8 cellular contexts compared by ENCODE assay signal in genomic region chr16:82653550-82654511, GRCh38. TPM values are rescaled to one million over a fixed set of nuclear protein-coding genes. Genes with fewer than 3 reads are reported as not detected.
DNase-seq lines count a peak whose midpoint lies in the region; ATAC-seq and TF ChIP-seq lines count a peak whose summit lies in the region.

No MANE protein-coding gene starts in this region.

- H3K4me3 ChIP-seq in heart left ventricle = no peak overlapping the region

- peak overlapping the region in 9 of 12 donors; percentile 5 to 81 (median 41) for H3K27ac ChIP-seq in heart left ventricle

- TF ChIP-seq RAD21 in Ishikawa (IDR thresholded peaks at IDR 0.05; ENCODE audit: low read depth) = no peak

- DNase-seq in ELF-1 (ENCODE audit: low read depth, low spot score) (peak; percentile 73), activated T-cell treated with anti-CD3 and anti-CD28 coated beads for 4 hours (peak; percentile 23), heart left ventricle (no peak), NOMO-1 treated with dmso at 0.1 percent for 144 hours (lab: John Stamatoyannopoulos, UW; ENCODE audit: unreplicated experiment) (no peak), UCSD-AML1 (lab: John Stamatoyannopoulos, UW; ENCODE audit: unreplicated experiment) (no peak)
- DNase-seq in stimulated activated CD4-positive, alpha-beta T cell treated with anti-CD3 and anti-CD28 coated beads, TNF-alpha, amount 100 ng/mL, for 4 hours (ENCODE audit: low read depth in 3 of 3) = peak in 2 of 3 experiments; percentile 6 to 13

- no peak for TF ChIP-seq EP300 in Ishikawa (IDR thresholded peaks at IDR 0.05; ENCODE audit: borderline replicate concordance)

- no peak for TF ChIP-seq CTCF in heart left ventricle (IDR thresholded peaks at IDR 0.05)

- peaks cover 6 to 66% (median 43%) of the 10 kb centered on the region in 12 donors for H3K4me1 ChIP-seq in heart left ventricle

- no peaks in the 10 kb centered on the region for H3K36me3 ChIP-seq in heart left ventricle

- peak; percentile 78 for ATAC-seq in GM21723 (IDR thresholded peaks at IDR 0.05; ENCODE audit: unreplicated experiment)
- peak in 3 of 4 donors; percentile 64 to 84 (median 82) for ATAC-seq in heart left ventricle

- TF ChIP-seq POLR2A in heart left ventricle (IDR thresholded peaks at IDR 0.05) = no peak

- intact Hi-C loops in heart left ventricle (cut with DNase I) = loop anchor here in 2 of 10 donors (2.0 to 5.0 kb wide), 2 partner anchors 19 to 48 kb away; no protein-coding TSS in a partner anchor

- H3K27me3 ChIP-seq in heart left ventricle = no peaks in the 10 kb centered on the region

- H3K9me3 ChIP-seq in heart left ventricle = no peaks in the 10 kb centered on the region

- WGBS in heart left ventricle, 4 donors = 37 to 55% (median 49%) methylated on average over 11 of the region's 11 CpGs

TF ChIP-seq in Ishikawa, 13 proteins besides CTCF, POLR2A, EP300 and RAD21:
- TF ChIP-seq REST (IDR thresholded peaks at IDR 0.05; ENCODE audit: low read depth) = no peak
- TF ChIP-seq EGR1 (IDR thresholded peaks at IDR 0.05) = no peak
- TF ChIP-seq USF1 (IDR thresholded peaks at IDR 0.05) = no peak
- no peak for TF ChIP-seq CEBPB (IDR thresholded peaks at IDR 0.05)
- 0 out of 2 replicates have a peak, but pooled peaks have one; percentile 18 for TF ChIP-seq TEAD4 (IDR thresholded peaks at IDR 0.05)
- TF ChIP-seq MAX (IDR thresholded peaks at IDR 0.05) = no peak
- no peak for TF ChIP-seq ZBTB7A (IDR thresholded peaks at IDR 0.05; ENCODE audit: low read depth)

RNA-seq across cellular contexts. Expression of gene CDH13, which starts 27.1 kb away (rescaled TPM):
- 100 to 1,000 TPM; 101 to 172 (median 139) TPM for total RNA-seq in heart left ventricle
- polyA plus RNA-seq in heart left ventricle = 10 to 100 TPM; 15.0 to 99.4 TPM

Comparison
In these comparisons a context has a peak if more than half of its experiments do, and no peak if none do; other contexts are left out.
1. DNase-seq: peak in ELF-1 (single experiment), activated T-cell treated with anti-CD3 and anti-CD28 coated beads for 4 hours (single experiment) and stimulated activated CD4-positive, alpha-beta T cell treated with anti-CD3 and anti-CD28 coated beads, TNF-alpha, amount 100 ng/mL, for 4 hours (2 of 3); none in heart left ventricle (0 of 5), NOMO-1 treated with dmso at 0.1 percent for 144 hours (single experiment) and UCSD-AML1 (single experiment).